In the genomic region with DNA sequence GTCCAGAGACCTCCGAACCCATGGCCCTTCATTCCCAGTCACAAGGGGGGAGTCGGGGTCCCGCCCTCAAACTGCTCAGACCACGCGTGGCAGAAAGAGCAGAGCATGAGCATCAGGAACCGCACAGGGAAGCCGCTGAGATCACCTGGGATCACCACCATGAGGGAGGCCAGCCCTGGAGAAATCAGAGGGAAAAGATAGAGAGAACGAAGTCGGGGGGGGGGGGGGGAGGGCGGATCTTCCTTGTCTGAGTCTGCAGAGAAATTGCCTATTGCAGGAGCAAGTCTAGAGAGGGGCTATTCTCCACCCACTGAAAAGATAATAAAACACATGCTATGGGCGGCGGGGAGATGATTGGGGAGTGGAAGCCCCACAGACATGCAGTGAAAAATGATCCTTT, we compare ENCODE assay signal across 29 cellular contexts. TPM values are rescaled to one million over a fixed set of nuclear protein-coding genes. Genes with fewer than 3 reads are reported as not detected.
DNase-seq lines count a peak whose midpoint lies in the region; ATAC-seq and TF ChIP-seq lines count a peak whose summit lies in the region.
"Had no signal": no experiment of that assay in that cellular context is flagged by ENCODE, and none has a peak within 500 bp of the region (broad histone marks: within the 10 kb centered on the region; RNA-seq: fewer than 3 reads in every experiment).

No MANE protein-coding gene starts in this region.

- no peaks in the 10 kb centered on the region for H4K20me1 ChIP-seq in neural cell (ENCODE audit: insufficient read depth)

- TF ChIP-seq CTCF in cardiac muscle cell (IDR thresholded peaks at IDR 0.05; ENCODE audit: low read depth, low read length) (no peak), esophagus squamous epithelium (IDR thresholded peaks at IDR 0.05) (no peak), neural cell (IDR thresholded peaks at IDR 0.05; ENCODE audit: poor library complexity, severe bottlenecking) (no peak), vagina (IDR thresholded peaks at IDR 0.05) (no peak)

- peaks cover 14% of the 10 kb centered on the region for H3K4me1 ChIP-seq in cardiac muscle cell (ENCODE audit: low read depth)
- peaks cover 0 to 33% (median 8%) of the 10 kb centered on the region in 3 donors for H3K4me1 ChIP-seq in esophagus squamous epithelium
- H3K4me1 ChIP-seq in vagina, result peaks cover 33% of the 10 kb centered on the region
- H3K4me1 ChIP-seq: SJSA1 had no signal

- TF ChIP-seq POLR2A in esophagus squamous epithelium (IDR thresholded peaks at IDR 0.05), result no peak
- no peak for TF ChIP-seq POLR2A in vagina (IDR thresholded peaks at IDR 0.05)

- no peak overlapping the region for H3K4me2 ChIP-seq in neural cell (ENCODE audit: low read length)

- no peaks in the 10 kb centered on the region for H3K9me2 ChIP-seq in neural cell (ENCODE audit: insufficient read depth, low read length)

- 19 to 39% methylated on average over 7 of the region's 12 CpGs for WGBS in esophagus squamous epithelium, 2 donors

- H3K4me3 ChIP-seq in cardiac muscle cell, result peak overlapping the region; percentile 47
- peak overlapping the region in 3 of 4 donors; percentile 27 to 63 (median 51) for H3K4me3 ChIP-seq in esophagus squamous epithelium
- H3K4me3 ChIP-seq in neural cell (ENCODE audit: low read length), result peak overlapping the region; percentile 64
- H3K4me3 ChIP-seq in vagina, result peak overlapping the region; percentile 57 to 66
- H3K4me3 ChIP-seq: left lung, SJSA1, upper lobe of right lung had no signal

- H3K27ac ChIP-seq in cardiac muscle cell (no peak overlapping the region), esophagus squamous epithelium (no peak overlapping the region), neural cell (ENCODE audit: low read length) (no peak overlapping the region), vagina (peak overlapping the region; percentile 60)
- H3K27ac ChIP-seq: left lung, SJSA1, upper lobe of right lung had no signal

- H2AFZ ChIP-seq in neural cell (ENCODE audit: low read depth, low read length), result no peak overlapping the region

- no peak for TF ChIP-seq EP300 in neural cell (conservative IDR thresholded peaks at IDR 0.05; ENCODE audit: poor library complexity, severe bottlenecking)

- H3K27me3 ChIP-seq in cardiac muscle cell (peaks cover 76% of the 10 kb centered on the region), esophagus squamous epithelium (peaks cover 0 to 79% (median 2%) of the 10 kb centered on the region in 4 donors), neural cell (ENCODE audit: insufficient read depth, low read depth, low read length) (peaks cover 75% of the 10 kb centered on the region), vagina (no peaks in the 10 kb centered on the region)
- H3K27me3 ChIP-seq: SJSA1 had no signal

- no peak overlapping the region for H3K9ac ChIP-seq in neural cell (ENCODE audit: low read length)

- H3K36me3 ChIP-seq in cardiac muscle cell (no peaks in the 10 kb centered on the region), esophagus squamous epithelium (no peaks in the 10 kb centered on the region), neural cell (ENCODE audit: insufficient read depth, low read length) (no peaks in the 10 kb centered on the region), vagina (no peaks in the 10 kb centered on the region)
- H3K36me3 ChIP-seq: left lung, SJSA1, upper lobe of right lung had no signal

- TF ChIP-seq RAD21 in neural cell (conservative IDR thresholded peaks at IDR 0.05), result no peak

- intact Hi-C loops in left cardiac atrium (cut with DNase I) (loop anchor here in 1 of 2 donors (10.0 kb wide), 1 partner anchor 1649 kb away; no protein-coding TSS in a partner anchor), esophagus squamous epithelium (cut with DNase I) (no loop called here), vagina (cut with DNase I) (no loop called here), posterior vena cava (cut with DNase I) (no loop called here)

- no peaks in the 10 kb centered on the region for H3K79me2 ChIP-seq in neural cell (replicated peaks; ENCODE audit: insufficient read depth, low read length)

- H3K9me3 ChIP-seq in cardiac muscle cell (ENCODE audit: low read depth) (no peaks in the 10 kb centered on the region), esophagus squamous epithelium (no peaks in the 10 kb centered on the region), neural cell (ENCODE audit: low read length) (peaks cover 17% of the 10 kb centered on the region), vagina (no peaks in the 10 kb centered on the region)
- H3K9me3 ChIP-seq: left lung, upper lobe of right lung had no signal

- no peaks in the 10 kb centered on the region for H3F3A ChIP-seq in neural cell (ENCODE audit: insufficient read depth, low read length, poor library complexity, severe bottlenecking)

- DNase-seq in cardiac muscle cell (ENCODE audit: low read depth in 1 of 2, low spot score in 1 of 2) (no peak), left cardiac atrium (no peak), esophagus squamous epithelium (lab: John Stamatoyannopoulos, UW) (no peak), vagina (ENCODE audit: extremely low spot score in 2 of 2) (peak in 1 of 2 donors; percentile 75), posterior vena cava (ENCODE audit: low spot score) (no peak), cerebellum (ENCODE audit: low spot score) (no peak)
- DNase-seq in effector CD4-positive, alpha-beta T cell, result no peak
- DNase-seq: activated CD4-positive, CD25-positive, alpha-beta regulatory T cell treated with anti-CD3 and anti-CD28 coated beads, Interleukin-2, amount 50 U/mL, for 72 hours; activated naive CD4-positive, alpha-beta T cell treated with Interleukin-2 at 50 U/mL for 16 hours; activated T-cell treated with anti-CD3 and anti-CD28 coated beads, Interleukin-2, amount 50 U/mL, for 4 hours; AML-193; amniotic stem cell; CD8-positive, alpha-beta memory T cell; GDM1; HFFc6; Karpas-422; left lung; MV-4-11; naive thymus-derived CD8-positive, alpha-beta T cell; NCI-H1694 treated with DMSO at 0.1 percent for 48 hours; NCI-H526 treated with DMSO at 0.1 percent for 48 hours; T-cell; upper lobe of right lung had no signal

- ATAC-seq in left cardiac atrium, result no peak
- ATAC-seq: activated T-cell treated with anti-CD3 and anti-CD28 coated beads, Interleukin-2, amount 50 U/mL, for 4 hours; left lung; naive thymus-derived CD8-positive, alpha-beta T cell; T-cell; upper lobe of right lung had no signal

TF ChIP-seq in neural cell, 6 proteins besides CTCF, POLR2A, EP300 and RAD21:
- no peak for TF ChIP-seq REST (IDR thresholded peaks at IDR 0.05; ENCODE audit: borderline replicate concordance)
- TF ChIP-seq SMC3 (conservative IDR thresholded peaks at IDR 0.05; ENCODE audit: poor library complexity), result no peak
- no peak for TF ChIP-seq MXI1 (conservative IDR thresholded peaks at IDR 0.05; ENCODE audit: poor library complexity, severe bottlenecking)
- no peak for TF ChIP-seq EZH2 (IDR thresholded peaks at IDR 0.05; ENCODE audit: borderline replicate concordance, insufficient read depth, low read length, poor library complexity, severe bottlenecking)
- TF ChIP-seq TAF1 (IDR thresholded peaks at IDR 0.05; ENCODE audit: low read depth), result no peak
- no peak for TF ChIP-seq POLR2AphosphoS5 (IDR thresholded peaks at IDR 0.05)

RNA-seq across cellular contexts. Expression of gene TMEM132C, which starts 0.9 kb away (rescaled TPM):
- 1.8 and 3.9 TPM in 2 replicates for total RNA-seq in cardiac muscle cell
- polyA plus RNA-seq in cardiac muscle cell, result 1.6 and 2.5 TPM in 2 replicates
- 10 to 100 TPM; 11.1 to 12.8 TPM for total RNA-seq in left cardiac atrium
- 1 to 10 TPM in 1 of 4 donors, under 1 TPM in 3; 0.13 to 7.6 (median 0.37) TPM for total RNA-seq in esophagus squamous epithelium
- polyA plus RNA-seq in neural cell, result 0.06 and 0.18 TPM in 2 replicates
- 0.35 and 0.49 TPM in 2 replicates for polyA minus RNA-seq in neural cell
- total RNA-seq in vagina, result 20.6 TPM
- 1 to 10 TPM; 1.1 to 1.5 TPM for total RNA-seq in posterior vena cava
- 21.4 TPM for total RNA-seq in cerebellum
- total RNA-seq: A172; activated CD8-positive, alpha-beta memory T cell treated with anti-CD3 and anti-CD28 coated beads for 36 hours; activated T-cell treated with anti-CD3 and anti-CD28 coated beads, Interleukin-2, amount 50 U/mL, for 4 hours; bronchial epithelial cell; CD8-positive, alpha-beta memory T cell; HFFc6; HT1080; naive thymus-derived CD8-positive, alpha-beta T cell; SJSA1 had no signal
- polyA plus RNA-seq: CD8-positive, alpha-beta memory T cell had no signal
